In the genomic region with DNA sequence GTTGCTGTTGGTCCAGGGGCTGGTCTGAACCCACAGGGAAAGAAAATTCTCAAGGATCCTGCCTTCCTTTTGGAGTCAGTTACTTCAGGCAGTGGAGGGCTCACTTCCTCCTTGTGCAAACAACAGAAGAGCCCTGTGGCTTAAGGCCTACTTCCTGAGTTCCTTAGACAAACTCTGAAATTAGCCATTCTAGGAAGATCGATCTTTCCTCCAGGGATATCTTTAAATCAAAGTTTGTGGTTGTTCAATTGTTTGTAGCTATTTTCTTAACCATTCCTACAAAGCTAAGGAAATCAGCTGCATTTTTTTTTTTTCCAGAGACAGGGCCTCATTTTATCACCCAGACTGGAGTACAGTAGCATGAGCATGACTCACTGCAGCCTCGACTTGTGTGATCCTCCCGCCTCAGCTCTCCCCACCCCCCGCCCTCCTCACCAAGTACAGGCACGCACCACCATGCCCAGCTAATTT, we compare ENCODE assay signal across 8 cellular contexts.
A peak's percentile ranks its signal among the peaks of the same experiment; 100 is the strongest.
DNase-seq lines count a peak whose midpoint lies in the region; ATAC-seq and TF ChIP-seq lines count a peak whose summit lies in the region.

No MANE protein-coding gene starts in this region.

- ATAC-seq in heart right ventricle: peak in 5 of 8 donors; percentile 32 to 67 (median 57)
- ATAC-seq in Right ventricle myocardium superior (ENCODE audit: poor library complexity): no peak
- ATAC-seq in HG02798 (IDR thresholded peaks at IDR 0.05; ENCODE audit: poor library complexity, unreplicated experiment): no peak
- no peak for ATAC-seq in HG03139 (IDR thresholded peaks at IDR 0.05; ENCODE audit: unreplicated experiment)

- peaks cover 15 to 85% (median 63%) of the 10 kb centered on the region in 9 donors for H3K4me1 ChIP-seq in heart right ventricle

- intact Hi-C loops in heart right ventricle (cut with DNase I): no loop called here
- intact Hi-C loops in Right ventricle myocardium superior (cut with DNase I): no loop called here

- no peaks in the 10 kb centered on the region for H3K36me3 ChIP-seq in heart right ventricle

- TF ChIP-seq CTCF in heart right ventricle (IDR thresholded peaks at IDR 0.05): no peak

- DNase-seq in heart right ventricle (no peak), Right ventricle myocardium superior (no peak), T1000 (lab: John Stamatoyannopoulos, UW) (peak; percentile 18), fibroblast of gingiva (ENCODE audit: low read depth) (peak; percentile 64), pulmonary artery endothelial cell (ENCODE audit: low read depth, low spot score) (peak; percentile 78), DMS153 treated with DMSO at 0.1 percent for 48 hours (lab: John Stamatoyannopoulos, UW; ENCODE audit: unreplicated experiment) (no peak)

- peak overlapping the region in 9 of 10 donors; percentile 16 to 81 (median 68) for H3K27ac ChIP-seq in heart right ventricle

- H3K27me3 ChIP-seq in heart right ventricle: no peaks in the 10 kb centered on the region

- whole genome bisulfite sequencing in heart right ventricle, 2 donors: 25 to 33% methylated on average over 5 of the region's 5 CpGs

- H3K4me3 ChIP-seq in heart right ventricle: no peak overlapping the region

- no peaks in the 10 kb centered on the region for H3K9me3 ChIP-seq in heart right ventricle

Comparison
In these comparisons a context has a peak if more than half of its experiments do, and no peak if none do; other contexts are left out.
1. ATAC-seq: peak in heart right ventricle (5 of 8); none in Right ventricle myocardium superior (single experiment), HG02798 (single experiment) and HG03139 (single experiment).
2. DNase-seq: peak in T1000 (single experiment), fibroblast of gingiva (single experiment) and pulmonary artery endothelial cell (single experiment); none in heart right ventricle (0 of 2), Right ventricle myocardium superior (single experiment) and DMS153 treated with DMSO at 0.1 percent for 48 hours (single experiment).